15 cellular contexts compared by ENCODE assay signal in the genomic region with DNA sequence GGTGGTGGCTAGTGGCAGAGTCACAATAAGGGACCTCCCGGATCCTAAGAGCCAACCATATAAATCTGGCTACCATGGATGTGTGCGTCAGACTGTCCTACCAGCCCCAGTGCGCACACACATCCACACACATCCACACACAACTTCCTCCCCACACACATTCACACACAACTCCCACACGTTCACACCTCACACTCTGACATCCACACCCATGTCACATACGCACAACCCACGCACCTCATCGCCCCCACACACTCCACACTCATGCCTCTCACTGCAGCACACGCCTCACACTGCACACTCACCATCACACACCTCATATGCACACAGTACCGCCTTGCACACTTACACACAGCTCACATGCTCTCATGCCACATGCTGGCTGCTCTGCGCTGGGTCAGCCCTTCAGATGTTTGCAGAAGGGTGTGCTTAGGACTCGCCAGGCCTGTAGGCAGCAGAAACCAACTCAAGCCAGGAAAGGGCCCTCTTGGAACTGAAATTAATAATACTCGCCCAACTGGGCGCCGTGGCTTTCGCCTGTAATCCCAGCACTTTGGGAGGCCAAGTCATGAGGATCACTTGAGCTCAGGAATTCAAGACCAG. TPM values are rescaled to one million over a fixed set of nuclear protein-coding genes. Genes with fewer than 3 reads are reported as not detected.
DNase-seq lines count a peak whose midpoint lies in the region; ATAC-seq, FAIRE-seq and TF ChIP-seq lines count a peak whose summit lies in the region.
"Had no signal": no experiment of that assay in that cellular context is flagged by ENCODE, and none has a peak within 500 bp of the region (broad histone marks: within the 10 kb centered on the region; RNA-seq: fewer than 3 reads in every experiment).

No MANE protein-coding gene starts in this region.

- TF ChIP-seq CTCF in SK-N-SH (IDR thresholded peaks at IDR 0.05): no peak
- no peak for TF ChIP-seq CTCF in H1 (IDR thresholded peaks at IDR 0.05; ENCODE audit: control extremely low read depth in 1 of 3, insufficient read depth in 1 of 3, low read depth in 1 of 3, low read length in 3 of 3)
- TF ChIP-seq CTCF in osteoblast (IDR thresholded peaks at IDR 0.05; ENCODE audit: extremely low read depth, low read depth, low read length): no peak
- no peak for TF ChIP-seq CTCF in adrenal gland (IDR thresholded peaks at IDR 0.05)

- no peak overlapping the region for H3K4me3 ChIP-seq in SK-N-SH (ENCODE audit: low read depth in 2 of 2, low read length in 1 of 2)
- peak overlapping the region; percentile 68; the same call in 1 of the 2 replicates for H3K4me3 ChIP-seq in HUES6 (ENCODE audit: low read depth, low read length)
- H3K4me3 ChIP-seq in H1 (ENCODE audit: extremely low read depth in 1 of 4, insufficient read depth in 2 of 4, low read depth in 3 of 4, low read length in 4 of 4): peak overlapping the region in 3 of 4 experiments; percentile 11 to 64 (median 48); a peak in 4 of 8 replicates
- H3K4me3 ChIP-seq in osteoblast (ENCODE audit: insufficient read depth, low read length): peak overlapping the region; percentile 57
- H3K4me3 ChIP-seq in adrenal gland: peak overlapping the region in 1 of 4 donors; percentile 60

- no peak for FAIRE-seq in H1 (lab: Jason Lieb, UNC)
- FAIRE-seq: kidney had no signal

- WGBS in SK-N-SH (ENCODE audit: low lambda C conversion rate): 98% methylated on average over 15 of the region's 15 CpGs
- WGBS in H1 (ENCODE audit: extremely low coverage in 1 of 2, insufficient coverage in 1 of 2, insufficient read length in 1 of 2, insufficient replicate concordance in 2 of 2, low coverage in 1 of 2, low lambda C conversion rate in 2 of 2, missing lambda C conversion rate in 1 of 2), 2 experiments: 88% methylated on average over 15 of the region's 15 CpGs; no CpG with 5 or more reads in 1 of the 2 experiments
- WGBS in adrenal gland, 4 donors: 91 to 95% (median 94%) methylated on average over 14 to 15 of the region's 15 CpGs

- TF ChIP-seq EP300 in SK-N-SH (IDR thresholded peaks at IDR 0.05; ENCODE audit: borderline replicate concordance in 1 of 2, low read depth in 1 of 2, low read length in 1 of 2): no peak
- TF ChIP-seq EP300 in H1 (IDR thresholded peaks at IDR 0.05; ENCODE audit: borderline replicate concordance in 1 of 2, low read depth in 2 of 2, low read length in 2 of 2): no peak

- H3K9me3 ChIP-seq in SK-N-SH (no peaks in the 10 kb centered on the region), HUES6 (ENCODE audit: control insufficient read depth, insufficient read depth, low read depth, low read length) (no peaks in the 10 kb centered on the region), H1 (ENCODE audit: insufficient read depth in 2 of 2, low read depth in 1 of 2, low read length in 1 of 2) (no peaks in the 10 kb centered on the region), osteoblast (ENCODE audit: low read depth, low read length) (no peaks in the 10 kb centered on the region), adrenal gland (replicated peaks in 1 of 3) (no peaks in the 10 kb centered on the region)
- H3K9me3 ChIP-seq: HAP-1 had no signal

- H3K4me1 ChIP-seq in SK-N-SH (ENCODE audit: control insufficient read depth in 1 of 2, insufficient read depth in 2 of 2, low read depth in 1 of 2, low read length in 1 of 2) (no peaks in the 10 kb centered on the region; a peak in 1 of 4 replicates), HUES6 (ENCODE audit: control insufficient read depth, insufficient read depth, low read length) (peaks cover 9% of the 10 kb centered on the region; the same call in 1 of the 2 replicates), H1 (replicated peaks in 1 of 4; ENCODE audit: control insufficient read depth in 3 of 4, insufficient read depth in 4 of 4, low read length in 3 of 4) (peaks cover 0 to 11% (median 2%) of the 10 kb centered on the region in 4 experiments; a peak in 5 of 7 replicates), osteoblast (ENCODE audit: insufficient read depth, low read length) (peaks cover 14% of the 10 kb centered on the region), adrenal gland (replicated peaks in 1 of 2) (peaks cover 3 to 4% of the 10 kb centered on the region in 2 donors)
- H3K4me1 ChIP-seq: HAP-1, parathyroid adenoma had no signal

- no peak overlapping the region for H3K27ac ChIP-seq in SK-N-SH (ENCODE audit: low read depth in 2 of 2, low read length in 1 of 2)
- H3K27ac ChIP-seq in HUES6 (ENCODE audit: low read depth, low read length): no peak overlapping the region
- no peak overlapping the region for H3K27ac ChIP-seq in H1 (ENCODE audit: low read depth, low read length)
- no peak overlapping the region for H3K27ac ChIP-seq in osteoblast (ENCODE audit: low read depth, low read length)
- no peak overlapping the region for H3K27ac ChIP-seq in adrenal gland
- H3K27ac ChIP-seq: 22Rv1, parathyroid adenoma had no signal

- no peak overlapping the region for H3K56ac ChIP-seq in H1 (replicated peaks; ENCODE audit: insufficient read length, low read depth, low read length)

- peak overlapping the region; percentile 95 for H2BK20ac ChIP-seq in H1 (ENCODE audit: low read length)

- peaks cover 13% of the 10 kb centered on the region for H3F3A ChIP-seq in SK-N-SH (replicated peaks; ENCODE audit: insufficient read depth)

- no peaks in the 10 kb centered on the region for H3K79me1 ChIP-seq in H1 (ENCODE audit: low read depth, low read length)

- H3K27me3 ChIP-seq in SK-N-SH (ENCODE audit: insufficient read depth) (no peaks in the 10 kb centered on the region), HUES6 (ENCODE audit: control insufficient read depth, insufficient read depth, low read length) (peaks cover 5% of the 10 kb centered on the region; the same call in 1 of the 2 replicates), H1 (replicated peaks in 1 of 4; ENCODE audit: control insufficient read depth in 3 of 4, extremely low read depth in 1 of 4, insufficient read depth in 3 of 4, low read length in 3 of 4) (no peaks in the 10 kb centered on the region; a peak in 2 of 7 replicates), osteoblast (ENCODE audit: insufficient read depth, low read length) (no peaks in the 10 kb centered on the region), adrenal gland (no peaks in the 10 kb centered on the region)

- H3K14ac ChIP-seq in H1 (ENCODE audit: insufficient read length): no peak overlapping the region

- no peak overlapping the region for H3K18ac ChIP-seq in H1 (ENCODE audit: extremely low read depth, low read length)

- peak overlapping the region; percentile 62; the same call in 1 of the 2 replicates for H4K8ac ChIP-seq in H1 (ENCODE audit: extremely low read depth, insufficient read depth, low read length)

- DNase-seq in SK-N-SH: peak; percentile 8
- DNase-seq in H1 (ENCODE audit: low read depth in 1 of 2, low spot score in 2 of 2): no peak
- DNase-seq in osteoblast (ENCODE audit: insufficient read length, low spot score, missing footprints): peak; percentile 72
- DNase-seq in adrenal gland: no peak
- no peak for DNase-seq in AG20443 (ENCODE audit: low spot score)
- no peak for DNase-seq in left colon
- DNase-seq: NCI-H510A treated with DMSO at 0.1 percent for 48 hours had no signal

- no peak overlapping the region for H3K23ac ChIP-seq in H1 (ENCODE audit: insufficient read length)

- H2BK12ac ChIP-seq in H1 (ENCODE audit: low read depth, low read length): peak overlapping the region; percentile 51; the same call in 1 of the 2 replicates

- no peak overlapping the region for H2BK120ac ChIP-seq in H1 (replicated peaks; ENCODE audit: low read depth, low read length)

- H4K5ac ChIP-seq in H1 (ENCODE audit: insufficient read length, low read depth, low read length): no peak overlapping the region

- H2BK5ac ChIP-seq in H1 (ENCODE audit: low read depth, low read length): 0 out of 2 replicates have a peak overlapping the region, but pooled peaks have one; percentile 5

- intact Hi-C loops in adrenal gland (cut with DNase I) (no loop called here), left colon (cut with DNase I, micrococcal nuclease) (no loop called here)

- POLR2A ChIA-PET in SK-N-SH (lab: Yijun Ruan, JAX): no interaction called here
- POLR2A ChIA-PET in H1 (lab: Charles Lee; ENCODE audit: partially characterized antibody): interaction anchor here (1.3 kb wide), 1 partner anchor 31 kb away, joined by 5 read pairs; no protein-coding TSS in a partner anchor

- H4K20me1 ChIP-seq in SK-N-SH (ENCODE audit: insufficient read depth) (no peaks in the 10 kb centered on the region), H1 (replicated peaks in 1 of 2; ENCODE audit: control insufficient read depth in 1 of 2, insufficient read depth in 2 of 2, low read length in 2 of 2) (no peaks in the 10 kb centered on the region), osteoblast (ENCODE audit: insufficient read depth, low read length) (peaks cover 3% of the 10 kb centered on the region)

- peak overlapping the region; percentile 71 for H4K91ac ChIP-seq in H1 (replicated peaks; ENCODE audit: insufficient read length, low read length)

- H3K4me2 ChIP-seq in SK-N-SH: no peak overlapping the region
- peak overlapping the region; percentile 66 to 67; a peak in 3 of 4 replicates for H3K4me2 ChIP-seq in H1 (ENCODE audit: insufficient read depth in 1 of 2, low read depth in 2 of 2, low read length in 2 of 2)
- peak overlapping the region; percentile 79 for H3K4me2 ChIP-seq in osteoblast (ENCODE audit: insufficient read depth, low read length)

- H3K36me3 ChIP-seq in SK-N-SH (replicated peaks in 1 of 2; ENCODE audit: control insufficient read depth in 1 of 2, insufficient read depth in 2 of 2, low read length in 1 of 2): no peaks in the 10 kb centered on the region
- H3K36me3 ChIP-seq in HUES6 (ENCODE audit: control insufficient read depth, insufficient read depth, low read length): no peaks in the 10 kb centered on the region
- H3K36me3 ChIP-seq in H1 (ENCODE audit: control insufficient read depth in 2 of 4, insufficient read depth in 4 of 4, low read length in 3 of 4): no peaks in the 10 kb centered on the region
- H3K36me3 ChIP-seq in osteoblast (ENCODE audit: insufficient read depth, low read length): peaks cover 11% of the 10 kb centered on the region
- H3K36me3 ChIP-seq in adrenal gland (replicated peaks in 1 of 2): no peaks in the 10 kb centered on the region
- H3K36me3 ChIP-seq: HAP-1 had no signal

- peak overlapping the region; percentile 86 for H3K4ac ChIP-seq in H1 (replicated peaks; ENCODE audit: insufficient read length, low read depth, low read length)

- H2AK5ac ChIP-seq in H1 (ENCODE audit: low read depth, low read length): peak overlapping the region; percentile 94

- no peak for TF ChIP-seq RAD21 in SK-N-SH (IDR thresholded peaks at IDR 0.05; ENCODE audit: low read length)
- TF ChIP-seq RAD21 in H1 (IDR thresholded peaks at IDR 0.05 in 1 of 2, conservative IDR thresholded peaks at IDR 0.05 in 1 of 2; ENCODE audit: low read depth in 2 of 2, low read length in 2 of 2): no peak

- CTCF ChIA-PET in SK-N-SH (lab: Yijun Ruan, JAX): interaction anchor here (0.6 to 1.3 kb wide), 4 partner anchors 8 to 33 kb away, joined by 3 to 5 read pairs (median 4); no protein-coding TSS in a partner anchor
- CTCF ChIA-PET in H1 (lab: Charles Lee; ENCODE audit: partially characterized antibody): interaction anchor here (0.7 to 1.6 kb wide), 4 partner anchors 12 to 86 kb away, joined by 3 to 5 read pairs (median 3); no protein-coding TSS in a partner anchor

- H3K9me2 ChIP-seq in SK-N-SH: no peaks in the 10 kb centered on the region

- no peak for ATAC-seq in SK-N-SH treated with all-trans-retinoic acid at 6 μM for 48 hours
- ATAC-seq in left colon: no peak

- no peaks in the 10 kb centered on the region for H3K79me2 ChIP-seq in SK-N-SH (ENCODE audit: insufficient read depth)
- H3K79me2 ChIP-seq in H1 (ENCODE audit: control insufficient read depth in 1 of 2, insufficient read depth in 2 of 2, low read length in 2 of 2): no peaks in the 10 kb centered on the region
- H3K79me2 ChIP-seq in osteoblast (ENCODE audit: insufficient read depth, low read length): no peaks in the 10 kb centered on the region
- H3K79me2 ChIP-seq: parathyroid adenoma had no signal

- H3K9ac ChIP-seq in SK-N-SH (no peak overlapping the region), HUES6 (ENCODE audit: low read length) (no peak overlapping the region), H1 (replicated peaks in 1 of 4; ENCODE audit: extremely low read depth in 1 of 4, low read depth in 3 of 4, low read length in 3 of 4) (no peak overlapping the region)
- H3K9ac ChIP-seq: parathyroid adenoma had no signal

- H2BK15ac ChIP-seq in H1 (ENCODE audit: low read length): peak overlapping the region; percentile 53

- H2AFZ ChIP-seq in SK-N-SH (ENCODE audit: low read depth): no peak overlapping the region
- H2AFZ ChIP-seq in H1 (ENCODE audit: low read length): 0 out of 2 replicates have a peak overlapping the region, but pooled peaks have one; percentile 34
- no peak overlapping the region for H2AFZ ChIP-seq in osteoblast (ENCODE audit: low read length)

- TF ChIP-seq POLR2A in H1 (IDR thresholded peaks at IDR 0.05; ENCODE audit: control extremely low read depth in 1 of 2, low read depth in 2 of 2, low read length in 2 of 2) (no peak), adrenal gland (IDR thresholded peaks at IDR 0.05) (no peak)

- H3K23me2 ChIP-seq in H1 (ENCODE audit: low read depth, low read length): no peaks in the 10 kb centered on the region

RNA-seq across cellular contexts. Expression of a gene that starts 3.0 kb away (rescaled TPM):
- 0.02 TPM in 1 of 2 replicates, not detected in the other for polyA plus RNA-seq in SK-N-SH (2012; rRNA removed)
- polyA plus RNA-seq in SK-N-SH (2012; cell fraction: cytosol; rRNA removed): not detected in 2 replicates
- polyA plus RNA-seq in SK-N-SH (2012; cell fraction: nucleus; rRNA removed): 0.02 and 0.04 TPM in 2 replicates
- 0.74 and 0.94 TPM in 2 replicates for total RNA-seq in H1 (2021; fragmentation: NEBNext Ultra II Directional; extraction: Animal tissue kit (Norgen Biotek cat#: 25700))
- polyA plus RNA-seq in H1 (2011; rRNA removed): 0.48 and 1.0 TPM in 2 replicates
- polyA plus RNA-seq in H1 (2011; cell fraction: cytosol; rRNA removed): 0.62 TPM
- polyA plus RNA-seq in H1 (2011; cell fraction: nucleus; rRNA removed): 3.5 TPM
- 4.6 to 16.0 TPM (median 12.2 TPM) in 4 replicates for polyA plus RNA-seq in H1 (2012, experiment 1 of 2)
- polyA plus RNA-seq in H1 (2012, experiment 2 of 2): 2.3 TPM
- 1.1 TPM for polyA plus RNA-seq in H1 (2013, experiment 1 of 2)
- polyA plus RNA-seq in H1 (2013, experiment 2 of 2): 0.92 TPM
- 0.24 and 0.76 TPM in 2 replicates for polyA minus RNA-seq in H1 (2011; rRNA and poly(A)+ RNA removed)
- polyA minus RNA-seq in H1 (2011; cell fraction: cytosol; rRNA and poly(A)+ RNA removed): 1.1 TPM
- 1.7 TPM for polyA minus RNA-seq in H1 (2011; cell fraction: nucleus; rRNA and poly(A)+ RNA removed)
- not detected in 2 replicates for total RNA-seq in osteoblast
- total RNA-seq in adrenal gland: 1 to 10 TPM in 4 of 8 donors, under 1 TPM in 3, not detected in 1; 0.35 to 1.7 (median 1.1) TPM
- 1 to 10 TPM in 2 of 3 donors, under 1 TPM in 1; 0.16 to 9.4 (median 5.4) TPM for polyA plus RNA-seq in adrenal gland
- under 1 TPM; 0.09 to 0.39 TPM for total RNA-seq in left colon
- total RNA-seq: activated CD4-positive, alpha-beta memory T cell treated with anti-CD3 and anti-CD28 coated beads, Interleukin-2, amount 10 ng/mL, durations not matched to agents 7 days and 5 days; MCF 10A had no signal

RNA-seq across cellular contexts. Expression of a gene that starts 32.1 kb away (rescaled TPM):
- polyA plus RNA-seq in SK-N-SH (2012; rRNA removed): 13.6 and 16.3 TPM in 2 replicates
- 15.3 and 22.0 TPM in 2 replicates for polyA plus RNA-seq in SK-N-SH (2012; cell fraction: cytosol; rRNA removed)
- polyA plus RNA-seq in SK-N-SH (2012; cell fraction: nucleus; rRNA removed): 20.5 and 33.7 TPM in 2 replicates
- 81.5 and 83.5 TPM in 2 replicates for total RNA-seq in H1 (2021; fragmentation: NEBNext Ultra II Directional; extraction: Animal tissue kit (Norgen Biotek cat#: 25700))
- polyA plus RNA-seq in H1 (2011; rRNA removed): 10.1 and 12.8 TPM in 2 replicates
- polyA plus RNA-seq in H1 (2011; cell fraction: cytosol; rRNA removed): 28.3 TPM
- 15.4 TPM for polyA plus RNA-seq in H1 (2011; cell fraction: nucleus; rRNA removed)
- polyA plus RNA-seq in H1 (2012, experiment 1 of 2): 38.7 to 60.9 TPM (median 40.0 TPM) in 4 replicates
- 2.6 TPM for polyA plus RNA-seq in H1 (2012, experiment 2 of 2)
- 39.9 TPM for polyA plus RNA-seq in H1 (2013, experiment 1 of 2)
- polyA plus RNA-seq in H1 (2013, experiment 2 of 2): 39.8 TPM
- polyA minus RNA-seq in H1 (2011; rRNA and poly(A)+ RNA removed): 32.3 and 38.6 TPM in 2 replicates
- polyA minus RNA-seq in H1 (2011; cell fraction: cytosol; rRNA and poly(A)+ RNA removed): 26.3 TPM
- 52.6 TPM for polyA minus RNA-seq in H1 (2011; cell fraction: nucleus; rRNA and poly(A)+ RNA removed)
- total RNA-seq in osteoblast: 50.1 and 52.5 TPM in 2 replicates
- total RNA-seq in adrenal gland: 100 to 1,000 TPM in 5 of 8 donors, 10 to 100 TPM in 3; 35.9 to 156 (median 112) TPM
- polyA plus RNA-seq in adrenal gland: 10 to 100 TPM; 47.5 to 95.8 (median 56.9) TPM
- total RNA-seq in left colon: 10 to 100 TPM; 44.6 to 48.6 TPM

Comparison
In these comparisons a context has a peak if more than half of its experiments do, and no peak if none do; other contexts are left out.
1. DNase-seq: peak in SK-N-SH (single experiment) and osteoblast (single experiment); none in H1 (0 of 2), adrenal gland (0 of 7), AG20443 (single experiment) and left colon (0 of 2).
2. H3K4me3 ChIP-seq: peak in HUES6 (single experiment), H1 (3 of 4) and osteoblast (single experiment); none in SK-N-SH (0 of 2).